12 cellular contexts compared by ENCODE assay signal in genomic region chr5:68046445-68046844, GRCh38.
A peak's percentile ranks its signal among the peaks of the same experiment; 100 is the strongest.
DNase-seq lines count a peak whose midpoint lies in the region; ATAC-seq and TF ChIP-seq lines count a peak whose summit lies in the region.
"Had no signal": no experiment of that assay in that cellular context is flagged by ENCODE, and none has a peak within 500 bp of the region (broad histone marks: within the 10 kb centered on the region; RNA-seq: fewer than 3 reads in every experiment).

No MANE protein-coding gene starts in this region.

- peak; percentile 45 to 71 for ATAC-seq in lower lobe of right lung
- ATAC-seq in GM18498 (IDR thresholded peaks at IDR 0.05; ENCODE audit: unreplicated experiment), result no peak
- ATAC-seq: CD8-positive, alpha-beta T cell had no signal

- TF ChIP-seq CTCF in AG09309 (IDR thresholded peaks at IDR 0.05; ENCODE audit: control insufficient read depth, insufficient read depth, low read depth, low read length, missing control alignments) (no peak), lower lobe of right lung (IDR thresholded peaks at IDR 0.05) (no peak)

- H3K4me3 ChIP-seq in AG09309 (ENCODE audit: control insufficient read depth, low read depth, low read length) (no peak overlapping the region), lower lobe of right lung (no peak overlapping the region)

- no peak overlapping the region for H3K27ac ChIP-seq in lower lobe of right lung

- H3K36me3 ChIP-seq in lower lobe of right lung, result no peaks in the 10 kb centered on the region

- no peaks in the 10 kb centered on the region for H3K27me3 ChIP-seq in lower lobe of right lung (ENCODE audit: low read depth)

- H3K4me1 ChIP-seq in lower lobe of right lung, result no peaks in the 10 kb centered on the region

- H3K9me3 ChIP-seq in lower lobe of right lung, result peaks cover 15% of the 10 kb centered on the region

- intact Hi-C loops in lower lobe of right lung (cut with DNase I) (no loop called here), posterior vena cava (cut with DNase I) (no loop called here)

- CTCF ChIA-PET in HEK293T (lab: Yijun Ruan, JAX), result no interaction called here

- DNase-seq in AG09309 (ENCODE audit: low read depth) (peak; percentile 98), MV-4-11 (lab: John Stamatoyannopoulos, UW) (peak; percentile 98), brain pericyte (ENCODE audit: low read depth, low spot score) (peak; percentile 73), lower lobe of right lung (no peak), HEK293T (ENCODE audit: extremely low spot score) (no peak), posterior vena cava (ENCODE audit: low spot score) (no peak), NCI-H2227 treated with DMSO at 0.1 percent for 48 hours (lab: John Stamatoyannopoulos, UW) (no peak)
- DNase-seq: activated CD8-positive, alpha-beta memory T cell treated with anti-CD3 and anti-CD28 coated beads, Interleukin-2, amount 50 U/mL, for 4 hours; CD8-positive, alpha-beta T cell; effector CD8-positive, alpha-beta T cell; stimulated activated CD4-positive, alpha-beta T cell treated with anti-CD3 and anti-CD28 coated beads, Interleukin-2, amount 100 ng/mL, for 48 hours had no signal

- POLR2A ChIA-PET in HEK293T (lab: Yijun Ruan, JAX), result no interaction called here

TF ChIP-seq in HEK293T, 16 proteins besides CTCF, POLR2A, EP300 and RAD21:
- TF ChIP-seq HDGF (IDR thresholded peaks at IDR 0.05; ENCODE audit: borderline replicate concordance) (no peak), FOXA1 (IDR thresholded peaks at IDR 0.05) (no peak), ZNF384 (IDR thresholded peaks at IDR 0.05) (no peak)
TF ChIP-seq in HEK293T: peak in this region for 0.

Comparison
In these comparisons a context has a peak if more than half of its experiments do, and no peak if none do; other contexts are left out.
1. DNase-seq: peak in AG09309 (single experiment), MV-4-11 (single experiment) and brain pericyte (single experiment); none in lower lobe of right lung (single experiment), HEK293T (single experiment), posterior vena cava (single experiment) and NCI-H2227 treated with DMSO at 0.1 percent for 48 hours (single experiment).